ENCODE assay signal across 8 cellular contexts in the genomic region with DNA sequence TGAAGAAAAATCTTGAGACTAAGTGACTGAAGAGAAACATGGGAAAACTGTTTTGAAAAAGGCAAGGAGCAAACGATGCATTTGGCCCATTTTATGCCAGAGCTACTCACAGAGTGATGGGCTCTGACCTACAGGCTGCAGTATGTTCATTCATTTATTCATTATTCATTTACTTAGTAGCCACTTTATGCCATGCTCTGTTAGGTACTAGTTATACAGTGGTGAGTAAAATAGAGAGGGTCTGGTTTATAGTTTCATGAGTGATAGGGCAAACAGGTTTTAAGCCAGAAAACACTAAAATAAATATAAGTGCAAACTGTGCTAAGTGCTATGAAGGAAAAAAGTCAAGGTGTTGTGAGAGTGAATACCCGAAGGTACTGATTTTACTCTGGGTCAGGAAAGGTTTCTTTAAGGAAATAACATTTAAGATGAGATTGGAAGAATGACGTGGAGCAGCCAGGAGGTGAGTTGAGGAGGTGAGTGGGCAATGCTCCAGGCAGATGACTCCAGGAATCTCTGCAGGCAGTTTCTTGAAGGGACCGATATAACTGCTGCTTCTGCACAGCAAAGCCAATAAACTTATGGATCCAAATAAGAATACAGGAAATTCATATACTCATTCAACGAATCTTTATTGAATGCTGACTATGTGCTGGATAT. TPM values are rescaled to one million over a fixed set of nuclear protein-coding genes. Genes with fewer than 3 reads are reported as not detected.
A peak's percentile ranks its signal among the peaks of the same experiment; 100 is the strongest.
DNase-seq lines count a peak whose midpoint lies in the region; ATAC-seq and TF ChIP-seq lines count a peak whose summit lies in the region.

No MANE protein-coding gene starts in this region.

- ATAC-seq in GM19025 (IDR thresholded peaks at IDR 0.05; ENCODE audit: low read depth, unreplicated experiment) (peak; percentile 29), HG03159 (IDR thresholded peaks at IDR 0.05; ENCODE audit: unreplicated experiment) (peak; percentile 48), GM18868 (IDR thresholded peaks at IDR 0.05; ENCODE audit: unreplicated experiment) (no peak)
- ATAC-seq in activated naive CD8-positive, alpha-beta T cell treated with anti-CD3 and anti-CD28 coated beads, Interleukin-2, amount 10 ng/mL, durations not matched to agents 7 days and 5 days (ENCODE audit: low read depth), result no peak

- H3K4me1 Mint-ChIP-seq in activated naive CD8-positive, alpha-beta T cell treated with anti-CD3 and anti-CD28 coated beads, Interleukin-2, amount 10 ng/mL, durations not matched to agents 7 days and 5 days, result peaks cover 49% of the 10 kb centered on the region
- H3K4me1 Mint-ChIP-seq in progenitor cell of endocrine pancreas (ENCODE audit: low read depth), result peaks cover 16% of the 10 kb centered on the region

- no peak overlapping the region for H3K4me3 Mint-ChIP-seq in activated naive CD8-positive, alpha-beta T cell treated with anti-CD3 and anti-CD28 coated beads, Interleukin-2, amount 10 ng/mL, durations not matched to agents 7 days and 5 days
- H3K4me3 Mint-ChIP-seq in progenitor cell of endocrine pancreas (ENCODE audit: low read depth), result no peak overlapping the region

- H3K9me3 Mint-ChIP-seq in activated naive CD8-positive, alpha-beta T cell treated with anti-CD3 and anti-CD28 coated beads, Interleukin-2, amount 10 ng/mL, durations not matched to agents 7 days and 5 days, result peaks cover 1% of the 10 kb centered on the region
- no peaks in the 10 kb centered on the region for H3K9me3 Mint-ChIP-seq in progenitor cell of endocrine pancreas (ENCODE audit: low read depth)

- peak overlapping the region; percentile 46 for H3K27ac Mint-ChIP-seq in activated naive CD8-positive, alpha-beta T cell treated with anti-CD3 and anti-CD28 coated beads, Interleukin-2, amount 10 ng/mL, durations not matched to agents 7 days and 5 days
- H3K27ac Mint-ChIP-seq in progenitor cell of endocrine pancreas, result no peak overlapping the region

- peaks cover 49% of the 10 kb centered on the region for H3K36me3 Mint-ChIP-seq in activated naive CD8-positive, alpha-beta T cell treated with anti-CD3 and anti-CD28 coated beads, Interleukin-2, amount 10 ng/mL, durations not matched to agents 7 days and 5 days
- no peaks in the 10 kb centered on the region for H3K36me3 Mint-ChIP-seq in progenitor cell of endocrine pancreas (ENCODE audit: insufficient read depth)

- POLR2A ChIA-PET in activated naive CD8-positive, alpha-beta T cell treated with anti-CD3 and anti-CD28 coated beads, Interleukin-2, amount 10 ng/mL, durations not matched to agents 7 days and 5 days (lab: Charles Lee), result no interaction called here

- H3K27me3 Mint-ChIP-seq in activated naive CD8-positive, alpha-beta T cell treated with anti-CD3 and anti-CD28 coated beads, Interleukin-2, amount 10 ng/mL, durations not matched to agents 7 days and 5 days, result no peaks in the 10 kb centered on the region
- peaks cover 2% of the 10 kb centered on the region for H3K27me3 Mint-ChIP-seq in progenitor cell of endocrine pancreas

- DNase-seq in ACHN (peak; percentile 92), AG08396 (ENCODE audit: low spot score) (no peak), progenitor cell of endocrine pancreas (ENCODE audit: low spot score, unreplicated experiment) (no peak), germinal center (ENCODE audit: low spot score) (no peak)
- DNase-seq in activated naive CD8-positive, alpha-beta T cell treated with anti-CD3 and anti-CD28 coated beads, Interleukin-2, amount 10 ng/mL, durations not matched to agents 7 days and 5 days, result no peak

- no peak for TF ChIP-seq CTCF in progenitor cell of endocrine pancreas (IDR thresholded peaks at IDR 0.05; ENCODE audit: unreplicated experiment)

- in situ Hi-C loops in ACHN (cut with HindIII; ENCODE audit: low pct_ligation_motif_present, low pct_unique_long_range_greater_than_20kb, low sequenced_read_pairs), result no loop called here

RNA-seq across cellular contexts. Expression of a gene that starts 56.9 kb away (rescaled TPM):
- 10 to 100 TPM; 32.3 to 33.3 TPM for total RNA-seq in activated naive CD8-positive, alpha-beta T cell treated with anti-CD3 and anti-CD28 coated beads, Interleukin-2, amount 10 ng/mL, durations not matched to agents 7 days and 5 days
- 37.8 and 38.9 TPM in 2 replicates for total RNA-seq in progenitor cell of endocrine pancreas

Comparison
In these comparisons a context has a peak if more than half of its experiments do, and no peak if none do; other contexts are left out.
1. ATAC-seq: peak in GM19025 (single experiment) and HG03159 (single experiment); none in activated naive CD8-positive, alpha-beta T cell treated with anti-CD3 and anti-CD28 coated beads, Interleukin-2, amount 10 ng/mL, durations not matched to agents 7 days and 5 days (single experiment) and GM18868 (single experiment).